1 cellular context compared by ENCODE assay signal in the genomic region with DNA sequence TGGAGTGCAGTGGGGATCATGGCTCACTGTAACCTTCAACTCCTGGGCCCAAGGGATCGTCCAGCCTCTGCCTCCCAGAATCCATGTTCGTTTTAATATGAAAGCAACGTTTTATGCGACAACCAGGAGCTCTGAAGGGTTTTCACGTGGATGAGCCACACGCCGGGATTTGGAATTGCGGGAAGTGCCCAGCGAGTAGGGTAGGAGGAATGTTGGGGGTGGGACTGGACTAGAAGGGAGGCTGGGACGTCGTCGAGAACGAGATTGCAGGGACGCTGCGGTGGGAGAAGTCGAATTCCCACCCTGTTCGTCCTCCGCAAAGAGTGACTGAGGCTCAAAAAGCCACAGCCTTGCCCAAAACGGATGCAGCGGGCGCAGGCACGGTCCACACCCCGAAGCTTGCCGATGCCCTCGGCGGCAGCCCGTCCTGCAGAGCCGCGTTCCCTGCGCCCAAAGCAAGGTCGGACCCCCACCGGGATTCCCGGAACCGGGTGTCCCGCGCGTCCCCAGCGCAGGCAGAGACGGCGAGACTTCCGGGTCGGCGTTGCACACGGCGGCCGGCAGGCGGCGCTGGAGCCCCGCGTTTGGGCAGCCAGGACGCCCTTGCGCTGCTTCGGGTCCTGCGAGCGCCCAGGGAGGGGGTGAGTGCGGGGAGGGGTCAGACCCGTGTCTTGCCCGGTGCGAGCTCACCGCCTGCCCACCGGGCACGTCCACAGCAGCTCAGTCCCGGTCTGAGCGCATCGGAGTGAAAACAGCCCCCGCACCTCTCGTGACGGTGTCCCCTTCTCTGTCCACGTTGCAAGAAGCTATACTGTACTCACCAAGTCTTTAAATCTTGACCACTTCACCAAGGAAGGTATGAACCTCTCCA.
TF ChIP-seq lines count a peak whose summit lies in the region.

No MANE protein-coding gene starts in this region.

TF ChIP-seq in SK-N-SH, 30 proteins besides CTCF, POLR2A, EP300 and RAD21 (continued from another document):
- peak; percentile 67 for TF ChIP-seq MXI1 (IDR thresholded peaks at IDR 0.05; ENCODE audit: low read depth, low read length)
